1 cellular context compared by ENCODE assay signal in genomic region chr19:58305932-58306323, GRCh38.
TF ChIP-seq lines count a peak whose summit lies in the region.

No MANE protein-coding gene starts in this region.

TF ChIP-seq in GM23338, 12 proteins besides CTCF, POLR2A, EP300 and RAD21:
- no peak for TF ChIP-seq ZNF462 (CRISPR knock-in tag; IDR thresholded peaks at IDR 0.05)
- TF ChIP-seq EZH2 (IDR thresholded peaks at IDR 0.05; ENCODE audit: low read depth, unreplicated experiment): no peak
- no peak for TF ChIP-seq STAT1 (IDR thresholded peaks at IDR 0.05; ENCODE audit: unreplicated experiment)
- TF ChIP-seq EZH2phosphoT487 (IDR thresholded peaks at IDR 0.05; ENCODE audit: unreplicated experiment): no peak
- TF ChIP-seq CREB1 (CRISPR knock-in tag; IDR thresholded peaks at IDR 0.05; ENCODE audit: low read depth): no peak
- TF ChIP-seq, protein P1, sequence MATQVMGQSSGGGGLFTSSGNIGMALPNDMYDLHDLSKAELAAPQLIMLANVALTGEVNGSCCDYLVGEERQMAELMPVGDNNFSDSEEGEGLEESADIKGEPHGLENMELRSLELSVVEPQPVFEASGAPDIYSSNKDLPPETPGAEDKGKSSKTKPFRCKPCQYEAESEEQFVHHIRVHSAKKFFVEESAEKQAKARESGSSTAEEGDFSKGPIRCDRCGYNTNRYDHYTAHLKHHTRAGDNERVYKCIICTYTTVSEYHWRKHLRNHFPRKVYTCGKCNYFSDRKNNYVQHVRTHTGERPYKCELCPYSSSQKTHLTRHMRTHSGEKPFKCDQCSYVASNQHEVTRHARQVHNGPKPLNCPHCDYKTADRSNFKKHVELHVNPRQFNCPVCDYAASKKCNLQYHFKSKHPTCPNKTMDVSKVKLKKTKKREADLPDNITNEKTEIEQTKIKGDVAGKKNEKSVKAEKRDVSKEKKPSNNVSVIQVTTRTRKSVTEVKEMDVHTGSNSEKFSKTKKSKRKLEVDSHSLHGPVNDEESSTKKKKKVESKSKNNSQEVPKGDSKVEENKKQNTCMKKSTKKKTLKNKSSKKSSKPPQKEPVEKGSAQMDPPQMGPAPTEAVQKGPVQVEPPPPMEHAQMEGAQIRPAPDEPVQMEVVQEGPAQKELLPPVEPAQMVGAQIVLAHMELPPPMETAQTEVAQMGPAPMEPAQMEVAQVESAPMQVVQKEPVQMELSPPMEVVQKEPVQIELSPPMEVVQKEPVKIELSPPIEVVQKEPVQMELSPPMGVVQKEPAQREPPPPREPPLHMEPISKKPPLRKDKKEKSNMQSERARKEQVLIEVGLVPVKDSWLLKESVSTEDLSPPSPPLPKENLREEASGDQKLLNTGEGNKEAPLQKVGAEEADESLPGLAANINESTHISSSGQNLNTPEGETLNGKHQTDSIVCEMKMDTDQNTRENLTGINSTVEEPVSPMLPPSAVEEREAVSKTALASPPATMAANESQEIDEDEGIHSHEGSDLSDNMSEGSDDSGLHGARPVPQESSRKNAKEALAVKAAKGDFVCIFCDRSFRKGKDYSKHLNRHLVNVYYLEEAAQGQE (IDR thresholded peaks at IDR 0.05; ENCODE audit: unreplicated experiment): no peak
- no peak for TF ChIP-seq POLR2AphosphoS5 (IDR thresholded peaks at IDR 0.05; ENCODE audit: low read depth)
- no peak for TF ChIP-seq JUNB (IDR thresholded peaks at IDR 0.05; ENCODE audit: unreplicated experiment)
